In genomic region chr2:49465157-49465831, GRCh38 we compare ENCODE assay signal across 5 cellular contexts.
"Had no signal": no experiment of that assay in that cellular context is flagged by ENCODE, and none has a peak within 500 bp of the region (broad histone marks: within the 10 kb centered on the region; RNA-seq: fewer than 3 reads in every experiment).

No MANE protein-coding gene starts in this region.

- H3K4me3 ChIP-seq: GM23338, HAP-1 had no signal

- H3K36me3 ChIP-seq: HAP-1 had no signal

- H3K27me3 Mint-ChIP-seq: IgD-negative memory B cell had no signal

- H3K4me1 ChIP-seq: HAP-1 had no signal

- ATAC-seq: GM23338, HCT116 had no signal

- H3K9me3 ChIP-seq: HAP-1 had no signal

- H3K27ac Mint-ChIP-seq: GM23338, IgD-negative memory B cell had no signal

- H3K4me1 Mint-ChIP-seq: GM23338, IgD-negative memory B cell had no signal

- H3K4me3 Mint-ChIP-seq: GM23338, IgD-negative memory B cell had no signal

- DNase-seq: KG1 had no signal

- H3K36me3 Mint-ChIP-seq: IgD-negative memory B cell had no signal
